Comparison of ENCODE assay signal across 17 cellular contexts in the genomic region with DNA sequence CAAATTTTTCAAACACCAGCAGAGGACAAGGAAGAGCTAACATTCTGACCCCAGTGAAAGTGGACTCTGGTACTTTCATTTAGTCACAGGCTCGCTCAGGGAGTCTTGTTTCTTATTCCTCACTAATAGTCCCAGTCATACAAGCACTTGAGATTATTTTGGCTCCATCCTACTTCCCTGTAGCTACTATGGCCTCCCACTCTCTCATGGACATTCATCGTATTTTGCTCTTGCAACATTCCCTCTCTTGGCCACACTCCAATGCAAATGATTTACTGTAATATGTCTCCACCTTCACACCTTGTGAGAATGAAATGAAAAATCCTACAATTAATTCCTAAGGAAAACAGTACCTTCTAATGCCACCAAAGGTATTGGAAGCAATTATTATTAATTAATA. TPM values are rescaled to one million over a fixed set of nuclear protein-coding genes. Genes with fewer than 3 reads are reported as not detected.
"Had no signal": no experiment of that assay in that cellular context is flagged by ENCODE, and none has a peak within 500 bp of the region (broad histone marks: within the 10 kb centered on the region; RNA-seq: fewer than 3 reads in every experiment).

No MANE protein-coding gene starts in this region.

- H3K27me3 ChIP-seq: uterus had no signal

- DNase-seq: activated CD4-positive, alpha-beta memory T cell treated with anti-CD3 and anti-CD28 coated beads, Interleukin-2, amount 10 ng/mL, durations not matched to agents 7 days and 5 days; activated CD8-positive, alpha-beta memory T cell treated with anti-CD3 and anti-CD28 coated beads, Interleukin-2, amount 50 U/mL, for 4 hours; activated naive CD8-positive, alpha-beta T cell treated with anti-CD3 and anti-CD28 coated beads, Interleukin-2, amount 50 U/mL, for 24 hours; activated T-cell treated with anti-CD3 and anti-CD28 coated beads, Interleukin-2, amount 50 U/mL, for 72 hours; cortex of kidney; effector memory CD8-positive, alpha-beta T cell; retina; stimulated activated CD4-positive, alpha-beta T cell treated with anti-CD3 and anti-CD28 coated beads, Interleukin-4, amount 100 ng/mL, for 4 hours; stomach; T-helper 1 cell; uterus had no signal

- H3K9me3 ChIP-seq: esophagus muscularis mucosa, stomach, thoracic aorta, uterus had no signal

- H3K4me3 ChIP-seq: esophagus muscularis mucosa, stomach, thoracic aorta, uterus had no signal

- H3K4me1 ChIP-seq: parathyroid adenoma, stomach, uterus had no signal

- ATAC-seq: activated naive CD8-positive, alpha-beta T cell treated with anti-CD3 and anti-CD28 coated beads, Interleukin-2, amount 50 U/mL, for 24 hours; activated T-cell treated with anti-CD3 and anti-CD28 coated beads, Interleukin-2, amount 50 U/mL, for 72 hours; effector memory CD8-positive, alpha-beta T cell had no signal

- H3K27ac ChIP-seq: esophagus muscularis mucosa, parathyroid adenoma, stomach, thoracic aorta, uterus, VCaP had no signal

- H3K36me3 ChIP-seq: esophagus muscularis mucosa, stomach, thoracic aorta, uterus had no signal

RNA-seq across cellular contexts. Expression of a gene that starts 33.9 kb away (rescaled TPM):
- total RNA-seq: activated CD4-positive, alpha-beta memory T cell treated with anti-CD3 and anti-CD28 coated beads, Interleukin-2, amount 10 ng/mL, durations not matched to agents 7 days and 5 days; activated T-cell treated with anti-CD3 and anti-CD28 coated beads, Interleukin-2, amount 50 U/mL, for 72 hours; esophagus muscularis mucosa; frontal cortex; thoracic aorta had no signal
- polyA plus RNA-seq: keratinocyte had no signal

RNA-seq across cellular contexts. Expression of a gene that starts 37.3 kb away (rescaled TPM):
- total RNA-seq: activated CD4-positive, alpha-beta memory T cell treated with anti-CD3 and anti-CD28 coated beads, Interleukin-2, amount 10 ng/mL, durations not matched to agents 7 days and 5 days; activated T-cell treated with anti-CD3 and anti-CD28 coated beads, Interleukin-2, amount 50 U/mL, for 72 hours had no signal
